ENCODE assay signal across 13 cellular contexts in genomic region chr3:27165348-27165747, GRCh38.
DNase-seq lines count a peak whose midpoint lies in the region; ATAC-seq and TF ChIP-seq lines count a peak whose summit lies in the region.
"Had no signal": no experiment of that assay in that cellular context is flagged by ENCODE, and none has a peak within 500 bp of the region (broad histone marks: within the 10 kb centered on the region; RNA-seq: fewer than 3 reads in every experiment).

No MANE protein-coding gene starts in this region.

- H3K4me3 ChIP-seq in adipocyte (ENCODE audit: low read length) (peak overlapping the region; percentile 73), foreskin fibroblast (ENCODE audit: low read depth in 1 of 2, low read length in 2 of 2) (no peak overlapping the region)
- H3K4me3 ChIP-seq: cardiac muscle cell, stomach had no signal

- no peaks in the 10 kb centered on the region for H3K36me3 ChIP-seq in adipocyte (ENCODE audit: control insufficient read depth, insufficient read depth, low read length, severe bottlenecking)
- H3K36me3 ChIP-seq: cardiac muscle cell, stomach had no signal

- TF ChIP-seq CTCF in foreskin fibroblast (IDR thresholded peaks at IDR 0.05; ENCODE audit: low read depth, low read length) (no peak), GM20000 (IDR thresholded peaks at IDR 0.05; ENCODE audit: extremely low read depth, missing control alignments) (no peak)

- DNase-seq in ELR (ENCODE audit: low read depth): peak; percentile 8
- peak; percentile 97 for DNase-seq in adipocyte (ENCODE audit: low read depth)
- peak; percentile 74 to 86 for DNase-seq in foreskin fibroblast
- DNase-seq in smooth muscle cell of the brain vasculature (ENCODE audit: low read depth, low spot score): peak; percentile 23
- DNase-seq in GM20000 (ENCODE audit: low spot score): no peak
- no peak for DNase-seq in NCI-H1048 (lab: John Stamatoyannopoulos, UW)
- no peak for DNase-seq in T-cell
- DNase-seq in immature natural killer cell: no peak
- DNase-seq: activated CD4-positive, alpha-beta T cell treated with anti-CD3 and anti-CD28 coated beads for 48 hours; stomach; T-helper 1 cell had no signal

- CTCF ChIA-PET in T-cell (lab: Charles Lee): no interaction called here

- POLR2A ChIA-PET in T-cell (lab: Charles Lee): no interaction called here

- H3K4me1 Mint-ChIP-seq in T-cell (no peaks in the 10 kb centered on the region), immature natural killer cell (no peaks in the 10 kb centered on the region)

- no peak for ATAC-seq in T-cell (replicated peaks in 1 of 4)

- H3K27me3 Mint-ChIP-seq in T-cell: peaks cover 0 to 3% of the 10 kb centered on the region in 2 donors
- no peaks in the 10 kb centered on the region for H3K27me3 Mint-ChIP-seq in immature natural killer cell (ENCODE audit: low read depth in 3 of 3)

- H3K36me3 Mint-ChIP-seq in T-cell (no peaks in the 10 kb centered on the region), immature natural killer cell (no peaks in the 10 kb centered on the region)

- peaks cover 27% of the 10 kb centered on the region for H3K4me1 ChIP-seq in adipocyte (ENCODE audit: control insufficient read depth, insufficient read depth, low read length)
- H3K4me1 ChIP-seq: stomach had no signal

- peak overlapping the region; percentile 81 for H3K9ac ChIP-seq in adipocyte (ENCODE audit: low read length)

- H3K9me3 Mint-ChIP-seq in T-cell (no peaks in the 10 kb centered on the region), immature natural killer cell (no peaks in the 10 kb centered on the region)
- H3K9me3 Mint-ChIP-seq: activated T-helper 2 cell treated with anti-CD3 and anti-CD28 coated beads, Interferon-gamma antibody, Interleukin-2, Interleukin-4, amounts not matched to agents 10 μg/mL and 5 μg/mL and 100 μg/mL, durations not matched to agents 14 hours and 24 hours and 36 hours had no signal

- H3K4me3 Mint-ChIP-seq in T-cell (no peak overlapping the region), immature natural killer cell (no peak overlapping the region)

- H3K9me3 ChIP-seq in adipocyte (ENCODE audit: control insufficient read depth, low read length): no peaks in the 10 kb centered on the region
- H3K9me3 ChIP-seq: stomach had no signal

- no peaks in the 10 kb centered on the region for H3K27me3 ChIP-seq in adipocyte (replicated peaks; ENCODE audit: control insufficient read depth, insufficient read depth, low read length)
- H3K27me3 ChIP-seq: cardiac muscle cell, stomach had no signal

- H3K27ac Mint-ChIP-seq in T-cell: no peak overlapping the region
- no peak overlapping the region for H3K27ac Mint-ChIP-seq in immature natural killer cell
- H3K27ac Mint-ChIP-seq: activated T-helper 2 cell treated with anti-CD3 and anti-CD28 coated beads, Interferon-gamma antibody, Interleukin-2, Interleukin-4, amounts not matched to agents 10 μg/mL and 5 μg/mL and 100 μg/mL, durations not matched to agents 14 hours and 24 hours and 36 hours had no signal

Comparison
In these comparisons a context has a peak if more than half of its experiments do, and no peak if none do; other contexts are left out.
1. DNase-seq: peak in ELR (single experiment), adipocyte (single experiment), foreskin fibroblast (2 of 2) and smooth muscle cell of the brain vasculature (single experiment); none in GM20000 (single experiment), NCI-H1048 (single experiment), T-cell (0 of 34) and immature natural killer cell (0 of 3).